33 cellular contexts compared by ENCODE assay signal in the genomic region with DNA sequence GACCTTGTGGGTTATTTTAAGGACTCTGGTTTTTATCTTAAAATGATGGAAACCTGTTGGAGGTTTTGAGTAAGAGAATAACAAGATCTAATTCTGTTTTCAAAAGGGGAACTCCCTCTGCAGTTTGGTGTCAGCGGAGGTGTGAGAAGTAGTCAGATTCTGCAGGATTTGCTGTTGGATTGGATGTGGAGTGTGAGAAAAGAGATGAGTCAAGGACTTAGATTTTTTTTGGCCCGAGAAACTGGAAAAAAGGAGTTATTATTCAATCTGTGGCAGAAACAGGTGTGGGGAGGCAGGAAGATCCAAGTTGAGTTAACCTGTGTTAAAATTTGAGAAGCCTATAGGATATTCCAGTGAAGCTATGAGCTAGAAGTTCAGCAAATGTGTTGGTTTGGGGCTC.
"Had no signal": no experiment of that assay in that cellular context is flagged by ENCODE, and none has a peak within 500 bp of the region (broad histone marks: within the 10 kb centered on the region; RNA-seq: fewer than 3 reads in every experiment).

No MANE protein-coding gene starts in this region.

- H3K9me3 ChIP-seq: adrenal gland, breast epithelium had no signal

- DNase-seq: activated CD4-positive, alpha-beta memory T cell treated with anti-CD3 and anti-CD28 coated beads, Interleukin-2, amount 10 ng/mL, durations not matched to agents 7 days and 5 days; activated CD4-positive, alpha-beta T cell treated with anti-CD3 and anti-CD28 coated beads for 1 hour; activated CD4-positive, alpha-beta T cell treated with anti-CD3 and anti-CD28 coated beads for 36 hours; activated CD4-positive, alpha-beta T cell treated with anti-CD3 and anti-CD28 coated beads for 48 hours; activated CD4-positive, alpha-beta T cell treated with anti-CD3 and anti-CD28 coated beads, Interleukin-2, amount 10 ng/mL, durations not matched to agents 7 days and 5 days; activated CD4-positive, alpha-beta T cell treated with anti-CD3 and anti-CD28 coated beads, Interleukin-2, amount 50 U/mL, for 48 hours; activated CD4-positive, CD25-positive, alpha-beta regulatory T cell; activated CD8-positive, alpha-beta memory T cell treated with anti-CD3 and anti-CD28 coated beads for 24 hours; activated CD8-positive, alpha-beta memory T cell treated with anti-CD3 and anti-CD28 coated beads, Interleukin-2, amount 10 ng/mL, durations not matched to agents 7 days and 5 days; activated CD8-positive, alpha-beta memory T cell treated with anti-CD3 and anti-CD28 coated beads, Interleukin-2, amount 50 U/mL, for 48 hours; activated CD8-positive, alpha-beta T cell treated with anti-CD3 and anti-CD28 coated beads, Interleukin-2, amount 10 ng/mL, durations not matched to agents 7 days and 5 days; activated effector memory CD4-positive, alpha-beta T cell treated with anti-CD3 and anti-CD28 coated beads, Interleukin-2, amount 50 U/mL, for 16 hours; activated gamma-delta T cell treated with Interleukin-2 at 50 U/mL for 16 hours; activated naive CD4-positive, alpha-beta T cell; activated naive CD4-positive, alpha-beta T cell treated with anti-CD3 and anti-CD28 coated beads for 36 hours; activated naive CD4-positive, alpha-beta T cell treated with anti-CD3 and anti-CD28 coated beads, Interleukin-2, amount 50 U/mL, for 16 hours; activated naive CD8-positive, alpha-beta T cell treated with anti-CD3 and anti-CD28 coated beads for 36 hours; activated T-cell treated with anti-CD3 and anti-CD28 coated beads, Interleukin-2, amount 50 U/mL, for 1 hour; activated T-cell treated with anti-CD3 and anti-CD28 coated beads, Interleukin-2, amount 50 U/mL, for 4 hours; activated T-cell treated with anti-CD3 and anti-CD28 coated beads, Interleukin-2, amount 50 U/mL, for 72 hours; adrenal gland; amniotic stem cell; aorta; body of pancreas; brain microvascular endothelial cell; central memory CD4-positive, alpha-beta T cell; SW 1271; T-helper 1 cell; T-helper 2 cell; T-helper 9 cell; WERI-Rb-1 had no signal

- H3K36me3 ChIP-seq: adrenal gland, brain microvascular endothelial cell, breast epithelium, WERI-Rb-1 had no signal

- H3K4me3 ChIP-seq: adrenal gland, body of pancreas, breast epithelium had no signal

- H3K27me3 ChIP-seq: adrenal gland, body of pancreas, brain microvascular endothelial cell, breast epithelium had no signal

- FAIRE-seq: astrocyte had no signal

- H3K4me1 ChIP-seq: adrenal gland, body of pancreas, breast epithelium had no signal
